In the genomic region with DNA sequence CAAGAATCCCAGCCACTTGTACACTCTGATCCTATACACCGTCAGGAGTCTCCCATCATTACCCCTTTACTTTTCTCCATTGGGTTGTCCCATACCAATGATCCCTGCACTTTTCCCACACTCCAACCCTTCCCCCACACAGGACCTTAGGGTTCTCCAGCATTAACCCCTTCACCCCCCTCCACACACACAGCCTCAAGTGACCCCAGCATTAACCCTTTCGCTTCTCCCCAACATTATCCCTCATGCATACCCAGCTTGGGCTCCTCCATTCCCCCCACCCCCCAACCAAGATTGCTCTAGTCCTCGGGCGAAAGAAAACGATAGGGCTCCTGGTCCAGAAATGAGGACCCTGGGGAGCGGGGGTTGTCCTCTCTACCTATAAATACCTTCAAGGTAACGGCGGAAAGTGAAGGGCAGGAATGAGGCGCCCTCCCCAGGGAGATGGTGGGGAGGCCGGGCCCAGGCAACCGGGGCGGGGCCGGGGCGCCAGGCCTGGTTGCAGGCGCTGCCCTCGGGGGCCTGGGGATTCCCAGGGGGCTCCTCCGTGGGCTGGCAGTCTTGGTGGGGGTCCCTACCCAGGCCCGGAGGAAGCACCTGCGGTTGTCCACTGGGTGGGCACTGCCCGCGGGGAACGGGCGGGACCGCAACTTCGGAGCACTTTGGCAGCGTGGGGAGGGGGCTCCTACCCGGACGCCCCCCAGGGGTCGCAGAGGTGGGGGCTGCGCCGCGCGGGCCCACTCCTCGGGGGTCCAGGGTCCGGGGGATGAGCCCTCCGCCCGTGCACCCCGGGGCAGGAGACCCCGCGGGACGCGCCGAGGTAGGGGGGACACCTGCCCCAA, we compare ENCODE assay signal across 8 cellular contexts. TPM values are rescaled to one million over a fixed set of nuclear protein-coding genes. Genes with fewer than 3 reads are reported as not detected.
DNase-seq lines count a peak whose midpoint lies in the region; ATAC-seq and TF ChIP-seq lines count a peak whose summit lies in the region.

No MANE protein-coding gene starts in this region.

- H3K27me3 Mint-ChIP-seq in CD4-positive, alpha-beta T cell: no peaks in the 10 kb centered on the region
- H3K27me3 Mint-ChIP-seq in H9 (ENCODE audit: low read depth): peaks cover 18% of the 10 kb centered on the region
- H3K27me3 Mint-ChIP-seq in activated CD8-positive, alpha-beta T cell treated with anti-CD3 and anti-CD28 coated beads, Interleukin-2, amount 10 ng/mL, durations not matched to agents 7 days and 5 days (ENCODE audit: low read depth): no peaks in the 10 kb centered on the region

- no peaks in the 10 kb centered on the region; the same call in 1 of the 2 replicates for H3K4me1 ChIP-seq in H9 (ENCODE audit: insufficient read depth, low read length)
- H3K4me1 ChIP-seq in thoracic aorta (ENCODE audit: control insufficient read depth in 1 of 2, low read depth in 2 of 2): peaks cover 33 to 56% of the 10 kb centered on the region in 2 donors

- H3T11ph ChIP-seq in H9 (ENCODE audit: low read length): no peak overlapping the region

- no peaks in the 10 kb centered on the region for H4K20me1 ChIP-seq in H9 (ENCODE audit: control insufficient read depth, insufficient read depth, insufficient read length)

- H3K27me3 ChIP-seq in CD4-positive, alpha-beta T cell (ENCODE audit: control insufficient read depth, insufficient read depth, low read length): no peaks in the 10 kb centered on the region
- H3K27me3 ChIP-seq in H9 (ENCODE audit: insufficient read depth, low read length) (peaks cover 2% of the 10 kb centered on the region; the same call in 1 of the 2 replicates), thoracic aorta (replicated peaks; ENCODE audit: insufficient read depth) (no peaks in the 10 kb centered on the region)

- TF ChIP-seq CTCF in CD4-positive, alpha-beta T cell (IDR thresholded peaks at IDR 0.05): no peak
- TF ChIP-seq CTCF in H9 (conservative IDR thresholded peaks at IDR 0.05): no peak
- no peak for TF ChIP-seq CTCF in thoracic aorta (IDR thresholded peaks at IDR 0.05)

- H3K36me3 Mint-ChIP-seq in CD4-positive, alpha-beta T cell (ENCODE audit: low read depth): peaks cover 33% of the 10 kb centered on the region
- no peaks in the 10 kb centered on the region for H3K36me3 Mint-ChIP-seq in H9 (ENCODE audit: insufficient read depth in 1 of 3, low read depth in 3 of 3)
- peaks cover 45% of the 10 kb centered on the region for H3K36me3 Mint-ChIP-seq in activated CD8-positive, alpha-beta T cell treated with anti-CD3 and anti-CD28 coated beads, Interleukin-2, amount 10 ng/mL, durations not matched to agents 7 days and 5 days (ENCODE audit: low read depth)

- no peak overlapping the region for H3K14ac ChIP-seq in H9 (ENCODE audit: insufficient read depth, low read length)

- no peak overlapping the region for H3K9ac ChIP-seq in H9 (ENCODE audit: extremely low read depth, insufficient read length, low read length)

- H4K5ac ChIP-seq in H9 (ENCODE audit: insufficient read length, low read depth, low read length): no peak overlapping the region

- no peak overlapping the region for H4K8ac ChIP-seq in H9 (replicated peaks; ENCODE audit: insufficient read length, low read depth, low read length)

- no peak overlapping the region for H2BK5ac ChIP-seq in H9 (ENCODE audit: insufficient read length, low read length)

- H3K9me3 Mint-ChIP-seq in CD4-positive, alpha-beta T cell: no peaks in the 10 kb centered on the region
- H3K9me3 Mint-ChIP-seq in H9: peaks cover 0 to 2% of the 10 kb centered on the region in 2 experiments; a peak in 3 of 5 replicates
- H3K9me3 Mint-ChIP-seq in activated CD8-positive, alpha-beta T cell treated with anti-CD3 and anti-CD28 coated beads, Interleukin-2, amount 10 ng/mL, durations not matched to agents 7 days and 5 days (ENCODE audit: insufficient read depth): no peaks in the 10 kb centered on the region

- no peaks in the 10 kb centered on the region for H3K36me3 ChIP-seq in thoracic aorta

- no peak overlapping the region for H2AK5ac ChIP-seq in H9 (ENCODE audit: insufficient read length, low read length)

- H2AFZ ChIP-seq in H9 (ENCODE audit: low read length): no peak overlapping the region

- peak overlapping the region; percentile 84 for H3K4me3 ChIP-seq in thoracic aorta

- H3K23ac ChIP-seq in H9 (ENCODE audit: insufficient read length, low read depth, low read length): no peak overlapping the region

- no CpG with 5 or more reads among the region's 43 CpGs for WGBS in H9 (ENCODE audit: extremely low coverage, insufficient read length, low lambda C conversion rate)

- H3K23me2 ChIP-seq in H9 (ENCODE audit: insufficient read length, low read depth, low read length, poor library complexity, severe bottlenecking): peaks cover 20% of the 10 kb centered on the region

- no peaks in the 10 kb centered on the region for H3K79me1 ChIP-seq in H9 (ENCODE audit: insufficient read depth, low read depth, low read length, poor library complexity, severe bottlenecking)

- no peak for ATAC-seq in CD4-positive, alpha-beta T cell (ENCODE audit: poor library complexity)
- no peak for ATAC-seq in activated CD8-positive, alpha-beta T cell treated with anti-CD3 and anti-CD28 coated beads, Interleukin-2, amount 10 ng/mL, durations not matched to agents 7 days and 5 days
- ATAC-seq in thoracic aorta (ENCODE audit: insufficient number of reproducible peaks, low FRiP score, low read depth): no peak

- POLR2A ChIA-PET in CD4-positive, alpha-beta T cell (lab: Charles Lee): interaction anchor here (1.2 to 4.1 kb wide), 7 partner anchors 15 to 70 kb away, joined by 3 to 14 read pairs (median 5); a partner anchor contains a TSS
- POLR2A ChIA-PET in activated CD8-positive, alpha-beta T cell treated with anti-CD3 and anti-CD28 coated beads, Interleukin-2, amount 10 ng/mL, durations not matched to agents 7 days and 5 days (lab: Charles Lee): interaction anchor here (1.0 to 2.3 kb wide), 3 partner anchors 10 to 31 kb away, joined by 3 to 10 read pairs (median 4); a partner anchor contains a TSS

- H2BK20ac ChIP-seq in H9 (ENCODE audit: low read depth, low read length, poor library complexity, severe bottlenecking): no peak overlapping the region

- no peak overlapping the region for H3K18ac ChIP-seq in H9 (ENCODE audit: insufficient read length, low read depth, low read length)

- no peaks in the 10 kb centered on the region for H3K9me3 ChIP-seq in CD4-positive, alpha-beta T cell (ENCODE audit: control insufficient read depth, low read length)
- H3K9me3 ChIP-seq in H9 (ENCODE audit: control insufficient read depth, low read depth, low read length): no peaks in the 10 kb centered on the region
- no peaks in the 10 kb centered on the region for H3K9me3 ChIP-seq in thoracic aorta

- H3K27ac Mint-ChIP-seq in CD4-positive, alpha-beta T cell: peak overlapping the region; percentile 57
- peak overlapping the region in 2 of 3 experiments; percentile 20 to 78; a peak in 2 of 7 replicates for H3K27ac Mint-ChIP-seq in H9
- H3K27ac Mint-ChIP-seq in activated CD8-positive, alpha-beta T cell treated with anti-CD3 and anti-CD28 coated beads, Interleukin-2, amount 10 ng/mL, durations not matched to agents 7 days and 5 days: peak overlapping the region; percentile 44

- intact Hi-C loops in CD4-positive, alpha-beta T cell (cut with DNase I, micrococcal nuclease): loop anchor here in 1 of 2 experiments (1.0 to 10.0 kb wide), 2 partner anchors 17 to 736 kb away; a partner anchor contains a TSS

- no peak for DNase-seq in CD4-positive, alpha-beta T cell
- DNase-seq in H9 (no peak), iPS-NIHi7 (ENCODE audit: extremely low spot score) (peak; percentile 41), thoracic aorta (ENCODE audit: low spot score) (no peak), occipital lobe (lab: John Stamatoyannopoulos, UW) (no peak), NCI-H1092 (lab: John Stamatoyannopoulos, UW) (no peak)
- DNase-seq in activated CD8-positive, alpha-beta T cell treated with anti-CD3 and anti-CD28 coated beads, Interleukin-2, amount 10 ng/mL, durations not matched to agents 7 days and 5 days: no peak
- no peak for DNase-seq in stimulated activated CD8-positive, alpha-beta memory T cell treated with anti-CD3 and anti-CD28 coated beads, Interleukin-4, amount 100 ng/mL, for 48 hours

- H3K4ac ChIP-seq in H9 (ENCODE audit: low read depth, low read length): no peak overlapping the region

- no peak overlapping the region for H4K91ac ChIP-seq in H9 (ENCODE audit: insufficient read length, low read depth, low read length)

- H2BK12ac ChIP-seq in H9 (ENCODE audit: insufficient read length, low read depth, low read length): no peak overlapping the region

- H3K4me2 ChIP-seq in H9 (ENCODE audit: insufficient read depth, insufficient read length, low read length): peak overlapping the region; percentile 59

- no peak overlapping the region for H3K56ac ChIP-seq in H9 (ENCODE audit: insufficient read length, low read depth, low read length)

- H3K27ac ChIP-seq in CD4-positive, alpha-beta T cell (ENCODE audit: low read depth, low read length): no peak overlapping the region
- H3K27ac ChIP-seq in H9 (ENCODE audit: insufficient read length, low read depth, low read length): no peak overlapping the region
- H3K27ac ChIP-seq in thoracic aorta: peak overlapping the region in 1 of 2 donors; percentile 55

- no peaks in the 10 kb centered on the region for H3K79me2 ChIP-seq in H9 (ENCODE audit: insufficient read depth, low read length)

- no peak overlapping the region for H2BK120ac ChIP-seq in H9 (ENCODE audit: low read depth, low read length, poor library complexity, severe bottlenecking)

- no peak overlapping the region for H2BK15ac ChIP-seq in H9 (ENCODE audit: low read depth, low read length)

- H3K4me3 Mint-ChIP-seq in CD4-positive, alpha-beta T cell: peak overlapping the region; percentile 76
- H3K4me3 Mint-ChIP-seq in H9: peak overlapping the region; percentile 68 to 82
- H3K4me3 Mint-ChIP-seq in activated CD8-positive, alpha-beta T cell treated with anti-CD3 and anti-CD28 coated beads, Interleukin-2, amount 10 ng/mL, durations not matched to agents 7 days and 5 days: peak overlapping the region; percentile 58

- peaks cover 28% of the 10 kb centered on the region for H3K4me1 Mint-ChIP-seq in CD4-positive, alpha-beta T cell (ENCODE audit: low read depth)
- H3K4me1 Mint-ChIP-seq in H9: peaks cover 7 to 19% of the 10 kb centered on the region in 2 experiments
- peaks cover 31% of the 10 kb centered on the region for H3K4me1 Mint-ChIP-seq in activated CD8-positive, alpha-beta T cell treated with anti-CD3 and anti-CD28 coated beads, Interleukin-2, amount 10 ng/mL, durations not matched to agents 7 days and 5 days (ENCODE audit: low read depth)

- CTCF ChIA-PET in CD4-positive, alpha-beta T cell (lab: Charles Lee): no interaction called here
- CTCF ChIA-PET in activated CD8-positive, alpha-beta T cell treated with anti-CD3 and anti-CD28 coated beads, Interleukin-2, amount 10 ng/mL, durations not matched to agents 7 days and 5 days (lab: Charles Lee): interaction anchor here (1.4 kb wide), 1 partner anchor 30 kb away, joined by 4 read pairs; a partner anchor contains a TSS

RNA-seq across cellular contexts. Expression of a gene that starts 0.8 kb away (rescaled TPM):
- 10 to 100 TPM; 12.9 to 14.3 TPM for total RNA-seq in CD4-positive, alpha-beta T cell
- total RNA-seq in H9 (2021): 33.3 and 33.6 TPM in 2 replicates
- total RNA-seq in activated CD8-positive, alpha-beta T cell treated with anti-CD3 and anti-CD28 coated beads, Interleukin-2, amount 10 ng/mL, durations not matched to agents 7 days and 5 days: 10 to 100 TPM; 31.6 to 32.7 TPM
- 10 to 100 TPM; 37.8 to 45.3 TPM for total RNA-seq in thoracic aorta
- total RNA-seq in occipital lobe: 11.1 TPM

RNA-seq across cellular contexts. Expression of a gene that starts 15.3 kb away (rescaled TPM):
- 10 to 100 TPM; 91.8 to 92.8 TPM for total RNA-seq in CD4-positive, alpha-beta T cell
- 0.26 and 1.9 TPM in 2 replicates for total RNA-seq in H9 (2021)
- 100 to 1,000 TPM; 104 to 107 TPM for total RNA-seq in activated CD8-positive, alpha-beta T cell treated with anti-CD3 and anti-CD28 coated beads, Interleukin-2, amount 10 ng/mL, durations not matched to agents 7 days and 5 days
- total RNA-seq in thoracic aorta: 1 to 10 TPM; 4.1 to 5.1 TPM
- total RNA-seq in occipital lobe: 0.47 TPM

RNA-seq across cellular contexts. Expression of a gene that starts 30.2 kb away (rescaled TPM):
- total RNA-seq in CD4-positive, alpha-beta T cell: 100 to 1,000 TPM; 157 to 162 TPM
- 110 and 123 TPM in 2 replicates for total RNA-seq in H9 (2021)
- 10 to 100 TPM; 83.8 to 86.7 TPM for total RNA-seq in activated CD8-positive, alpha-beta T cell treated with anti-CD3 and anti-CD28 coated beads, Interleukin-2, amount 10 ng/mL, durations not matched to agents 7 days and 5 days
- 100 to 1,000 TPM; 163 to 247 TPM for total RNA-seq in thoracic aorta
- 59.6 TPM for total RNA-seq in occipital lobe

RNA-seq across cellular contexts. Expression of a gene that starts 30.3 kb away (rescaled TPM):
- not detected for total RNA-seq in CD4-positive, alpha-beta T cell
- total RNA-seq in H9 (2021) (not detected in 2 replicates), thoracic aorta (not detected), occipital lobe (not detected)
- total RNA-seq in activated CD8-positive, alpha-beta T cell treated with anti-CD3 and anti-CD28 coated beads, Interleukin-2, amount 10 ng/mL, durations not matched to agents 7 days and 5 days: not detected

RNA-seq across cellular contexts. Expression of a gene that starts 59.3 kb away (rescaled TPM):
- under 1 TPM; 0.19 to 0.28 TPM for total RNA-seq in CD4-positive, alpha-beta T cell
- not detected in 2 replicates for total RNA-seq in H9 (2021)
- 1 to 10 TPM; 5.8 to 6.2 TPM for total RNA-seq in activated CD8-positive, alpha-beta T cell treated with anti-CD3 and anti-CD28 coated beads, Interleukin-2, amount 10 ng/mL, durations not matched to agents 7 days and 5 days
- total RNA-seq in thoracic aorta: not detected
- not detected for total RNA-seq in occipital lobe

Comparison
In these comparisons a context has a peak if more than half of its experiments do, and no peak if none do; other contexts are left out.
1. RNA of a gene that starts 15.3 kb away (total RNA-seq): 104 to 107 TPM in activated CD8-positive, alpha-beta T cell treated with anti-CD3 and anti-CD28 coated beads, Interleukin-2, amount 10 ng/mL, durations not matched to agents 7 days and 5 days and 91.8 to 92.8 TPM in CD4-positive, alpha-beta T cell; 4.1 to 5.1 TPM in thoracic aorta, 0.26 to 1.9 TPM in H9 and 0.47 TPM in occipital lobe (single experiment); every median in the first group is over 10 times any median in the second.
2. Peak in every context shown above with its lines, with median percentiles within 50 percentile points of each other: H3K27ac Mint-ChIP-seq and H3K4me3 Mint-ChIP-seq.